In genomic region chr17:6077746-6078145, GRCh38 we compare ENCODE assay signal across 13 cellular contexts. TPM values are rescaled to one million over a fixed set of nuclear protein-coding genes. Genes with fewer than 3 reads are reported as not detected.
DNase-seq lines count a peak whose midpoint lies in the region; ATAC-seq, FAIRE-seq and TF ChIP-seq lines count a peak whose summit lies in the region.
"Had no signal": no experiment of that assay in that cellular context is flagged by ENCODE, and none has a peak within 500 bp of the region (broad histone marks: within the 10 kb centered on the region; RNA-seq: fewer than 3 reads in every experiment).

No MANE protein-coding gene starts in this region.

- H3K36me3 ChIP-seq in GM23338 (ENCODE audit: insufficient read depth) (no peaks in the 10 kb centered on the region), iPS-20b (ENCODE audit: insufficient read depth, low read depth, low read length) (peaks cover 22% of the 10 kb centered on the region), neuronal stem cell (replicated peaks in 1 of 2; ENCODE audit: control insufficient read depth in 2 of 2, insufficient read depth in 2 of 2, low read length in 2 of 2) (peaks cover 6 to 41% of the 10 kb centered on the region in 2 donors), HepG2 (replicated peaks in 1 of 2; ENCODE audit: control insufficient read depth in 1 of 2, insufficient read depth in 2 of 2, low read length in 2 of 2) (no peaks in the 10 kb centered on the region)
- H3K36me3 ChIP-seq: BLaER1 had no signal

- H3K79me1 ChIP-seq in neuronal stem cell (ENCODE audit: low read depth, low read length), result peaks cover 7% of the 10 kb centered on the region

- FAIRE-seq in HepG2 (lab: Jason Lieb, UNC), result no peak
- FAIRE-seq: HTR-8/SVneo had no signal

- H2BK12ac ChIP-seq in neuronal stem cell (ENCODE audit: low read length), result no peak overlapping the region

- H3K27me3 Mint-ChIP-seq in GM23338 (ENCODE audit: insufficient read depth, low read depth, poor library complexity), result peaks cover 4% of the 10 kb centered on the region
- no peaks in the 10 kb centered on the region for H3K27me3 Mint-ChIP-seq in brain

- no peak for TF ChIP-seq CTCF in GM23338 (conservative IDR thresholded peaks at IDR 0.05; ENCODE audit: low read depth in 2 of 2)
- no peak for TF ChIP-seq CTCF in brain (conservative IDR thresholded peaks at IDR 0.05)
- no peak for TF ChIP-seq CTCF in HepG2 (CRISPR knock-in tag; IDR thresholded peaks at IDR 0.05)

- H3K4me3 ChIP-seq in GM23338 (no peak overlapping the region), iPS-20b (ENCODE audit: low read length) (no peak overlapping the region), neuronal stem cell (ENCODE audit: low read length in 2 of 2) (no peak overlapping the region), HepG2 (replicated peaks in 1 of 3; ENCODE audit: insufficient read depth in 1 of 3, low read depth in 2 of 3, low read length in 3 of 3) (no peak overlapping the region)
- H3K4me3 ChIP-seq: BLaER1 had no signal

- CTCF ChIA-PET in HepG2 (lab: Yijun Ruan, JAX; ENCODE audit: low intra/inter-chr PET ratio, low total read pairs), result no interaction called here

- no peak overlapping the region for H3K4ac ChIP-seq in neuronal stem cell (ENCODE audit: low read length)

- no peak overlapping the region for H2BK120ac ChIP-seq in neuronal stem cell (ENCODE audit: low read depth, low read length)

- no peak for DNase-seq in GM23338 (ENCODE audit: low spot score)
- peak; percentile 63 for DNase-seq in neuronal stem cell (ENCODE audit: low spot score)
- DNase-seq in globus pallidus (ENCODE audit: low spot score), result no peak
- DNase-seq in NCI-H2227 (lab: John Stamatoyannopoulos, UW; ENCODE audit: unreplicated experiment), result no peak
- no peak for DNase-seq in HepG2 (ENCODE audit: low spot score)
- DNase-seq: 8988T, AML-193, HCEC 1CT, HFFc6 had no signal

- no peak overlapping the region for H4K91ac ChIP-seq in neuronal stem cell (ENCODE audit: low read depth, low read length, poor library complexity)

- no TSS peak for BruUV-seq in HepG2 (replicated peaks; lab: Mats Ljungman, UMichigan)

- POLR2A ChIA-PET in HepG2 (lab: Yijun Ruan, JAX), result no interaction called here

- peak overlapping the region; percentile 44; the same call in 1 of the 2 replicates for H3K9ac ChIP-seq in iPS-20b (ENCODE audit: low read depth, low read length)
- H3K9ac ChIP-seq in neuronal stem cell (ENCODE audit: low read depth, low read length, poor library complexity), result no peak overlapping the region
- H3K9ac ChIP-seq in HepG2 (ENCODE audit: insufficient read depth, low read depth, low read length), result no peak overlapping the region
- H3K9ac ChIP-seq: BLaER1 had no signal

- intact Hi-C loops in HepG2 (cut with micrococcal nuclease; ENCODE audit: unreplicated experiment), result no loop called here

- ATAC-seq in GM23338 (no peak), HepG2 (no peak)

- H3K4me1 Mint-ChIP-seq in GM23338, result peaks cover 40% of the 10 kb centered on the region
- peaks cover 82% of the 10 kb centered on the region for H3K4me1 Mint-ChIP-seq in brain

- H3K27ac ChIP-seq in GM23338 (ENCODE audit: low read depth) (no peak overlapping the region), iPS-20b (ENCODE audit: low read length) (no peak overlapping the region), neuronal stem cell (replicated peaks; ENCODE audit: low read length) (peak overlapping the region; percentile 76), HepG2 (ENCODE audit: extremely low read length, insufficient read depth, low read length) (no peak overlapping the region)
- H3K27ac ChIP-seq: BLaER1 had no signal

- H3K79me2 ChIP-seq in GM23338 (replicated peaks; ENCODE audit: insufficient read depth) (peaks cover 17% of the 10 kb centered on the region; the same call in 1 of the 2 replicates), HepG2 (ENCODE audit: insufficient read depth, low read length) (no peaks in the 10 kb centered on the region)

- no peak for TF ChIP-seq RAD21 in HepG2 (CRISPR knock-in tag; IDR thresholded peaks at IDR 0.05)

- peaks cover 12% of the 10 kb centered on the region for H3K36me3 Mint-ChIP-seq in GM23338 (ENCODE audit: low read depth)
- no peaks in the 10 kb centered on the region for H3K36me3 Mint-ChIP-seq in brain

- H2AK5ac ChIP-seq in neuronal stem cell (ENCODE audit: low read depth, low read length), result no peak overlapping the region

- H3K9me3 Mint-ChIP-seq in GM23338 (no peaks in the 10 kb centered on the region), brain (no peaks in the 10 kb centered on the region)
- H3K9me3 Mint-ChIP-seq: HFFc6 had no signal

- no peak overlapping the region for H3K23ac ChIP-seq in neuronal stem cell (ENCODE audit: low read depth, low read length, poor library complexity)

- no peak overlapping the region for H2BK5ac ChIP-seq in neuronal stem cell (ENCODE audit: low read length)

- no peaks in the 10 kb centered on the region for H3K27me3 ChIP-seq in GM23338 (ENCODE audit: insufficient read depth)
- no peaks in the 10 kb centered on the region for H3K27me3 ChIP-seq in iPS-20b (ENCODE audit: insufficient read depth, low read length)
- no peaks in the 10 kb centered on the region for H3K27me3 ChIP-seq in neuronal stem cell (ENCODE audit: control insufficient read depth in 3 of 3, insufficient read depth in 3 of 3, low read depth in 1 of 3, low read length in 3 of 3)
- H3K27me3 ChIP-seq in HepG2 (ENCODE audit: control insufficient read depth in 1 of 2, insufficient read depth in 2 of 2, low read length in 2 of 2), result peaks cover 6 to 32% of the 10 kb centered on the region in 2 experiments
- H3K27me3 ChIP-seq: BLaER1 had no signal

- H3K9me2 ChIP-seq in GM23338 (ENCODE audit: insufficient read depth), result no peaks in the 10 kb centered on the region

- in situ Hi-C loops in HepG2 (cut with HindIII; ENCODE audit: extremely low pct_ligation_motif_present, low pct_unique_long_range_greater_than_20kb), result no loop called here

- TF ChIP-seq EP300 in HepG2 (IDR thresholded peaks at IDR 0.05; ENCODE audit: low read depth in 2 of 2, low read length in 2 of 2) (no peak), HepG2 (CRISPR knock-in tag; IDR thresholded peaks at IDR 0.05; ENCODE audit: borderline replicate concordance) (no peak)

- no CpG with 5 or more reads among the region's 6 CpGs for WGBS in neuronal stem cell (ENCODE audit: extremely low coverage in 2 of 2, insufficient read length in 2 of 2, insufficient replicate concordance in 1 of 2), 2 donors
- WGBS in HepG2 (ENCODE audit: low lambda C conversion rate), result 13% methylated on average over 6 of the region's 6 CpGs

- no peak overlapping the region for H2BK15ac ChIP-seq in neuronal stem cell (ENCODE audit: low read length)

- H3K9me3 ChIP-seq in iPS-20b (ENCODE audit: insufficient read depth, low read depth, low read length) (no peaks in the 10 kb centered on the region), neuronal stem cell (replicated peaks in 1 of 2; ENCODE audit: control insufficient read depth in 2 of 2, insufficient read depth in 1 of 2, low read depth in 1 of 2, low read length in 2 of 2) (no peaks in the 10 kb centered on the region), HepG2 (ENCODE audit: low read length) (no peaks in the 10 kb centered on the region)
- H3K9me3 ChIP-seq: BLaER1 had no signal

- no peak overlapping the region for H3K4me2 ChIP-seq in GM23338
- H3K4me2 ChIP-seq in neuronal stem cell (ENCODE audit: insufficient read depth, low read length, poor library complexity, severe bottlenecking), result no peak overlapping the region
- H3K4me2 ChIP-seq in HepG2 (ENCODE audit: low read depth, low read length), result no peak overlapping the region
- H3K4me2 ChIP-seq: BLaER1 had no signal

- no peak overlapping the region for H3K14ac ChIP-seq in neuronal stem cell (ENCODE audit: low read length)

- no peak overlapping the region for H2AFZ ChIP-seq in GM23338
- no peak overlapping the region for H2AFZ ChIP-seq in neuronal stem cell (ENCODE audit: low read length)
- H2AFZ ChIP-seq in HepG2 (ENCODE audit: low read length), result no peak overlapping the region

- H4K8ac ChIP-seq in neuronal stem cell (ENCODE audit: low read depth, low read length), result no peak overlapping the region

- no peak overlapping the region for H3K18ac ChIP-seq in neuronal stem cell (ENCODE audit: low read length)

- peak overlapping the region; percentile 9; the same call in 1 of the 2 replicates for H3K27ac Mint-ChIP-seq in GM23338
- peak overlapping the region; percentile 72 to 95 (median 90) for H3K27ac Mint-ChIP-seq in brain
- H3K27ac Mint-ChIP-seq: HFFc6 had no signal

- H4K20me1 ChIP-seq in GM23338 (replicated peaks; ENCODE audit: insufficient read depth), result peaks cover 4% of the 10 kb centered on the region; the same call in 1 of the 2 replicates
- no peaks in the 10 kb centered on the region for H4K20me1 ChIP-seq in HepG2 (ENCODE audit: insufficient read depth, low read length)

- H3K4me1 ChIP-seq in GM23338 (ENCODE audit: insufficient read depth) (no peaks in the 10 kb centered on the region), iPS-20b (ENCODE audit: insufficient read depth, low read length) (no peaks in the 10 kb centered on the region), neuronal stem cell (ENCODE audit: control insufficient read depth in 2 of 2, insufficient read depth in 1 of 2, low read depth in 1 of 2, low read length in 2 of 2) (peaks cover 9 to 29% of the 10 kb centered on the region in 2 donors), HepG2 (ENCODE audit: insufficient read depth, low read length) (no peaks in the 10 kb centered on the region)

- no peak overlapping the region for H3K4me3 Mint-ChIP-seq in GM23338
- peak overlapping the region in 4 of 5 experiments; percentile 9 to 65 (median 44) for H3K4me3 Mint-ChIP-seq in brain
- H3K4me3 Mint-ChIP-seq: HFFc6 had no signal

- TF ChIP-seq POLR2A in HepG2 (IDR thresholded peaks at IDR 0.05; ENCODE audit: insufficient read depth in 1 of 2, low read depth in 2 of 2, low read length in 2 of 2), result no peak

- no peaks in the 10 kb centered on the region for H3F3A ChIP-seq in GM23338 (replicated peaks; ENCODE audit: low read depth)

RNA-seq across cellular contexts. Expression of gene WSCD1, which starts 7.6 kb away (rescaled TPM):
- total RNA-seq in GM23338 (2014; rRNA removed; shearing (Covaris generic)), result 35.8 and 38.9 TPM in 2 replicates
- 6.1 and 6.8 TPM in 2 replicates for polyA plus RNA-seq in GM23338 (2016; fragmentation: Nextera tagmentation; extraction: Ambion mirVana)
- 50.7 TPM for polyA plus RNA-seq in brain (ENCODE audit: insufficient read depth, low read depth, low replicate concordance)
- polyA plus RNA-seq in neuronal stem cell (2013, experiment 1 of 2), result 19.9 TPM
- 19.9 TPM for polyA plus RNA-seq in neuronal stem cell (2013, experiment 2 of 2)
- 2.2 and 2.7 TPM in 2 replicates for total RNA-seq in HepG2 (2016; rRNA removed; fragmentation: Illumina TruSeq; extraction: Trizol)
- total RNA-seq in HepG2 (2016; cell fraction: cytosol; rRNA removed; fragmentation: Illumina TruSeq; extraction: Trizol; ENCODE audit: low read depth), result 1.3 and 1.5 TPM in 2 replicates
- 2.3 and 2.6 TPM in 2 replicates for total RNA-seq in HepG2 (2016; cell fraction: insoluble cytoplasmic fraction; rRNA removed; fragmentation: Illumina TruSeq; extraction: Trizol)
- total RNA-seq in HepG2 (2016; cell fraction: membrane; rRNA removed; fragmentation: Illumina TruSeq; extraction: Trizol), result 3.8 TPM in 2 replicates
- total RNA-seq in HepG2 (2016; cell fraction: nucleus; rRNA removed; fragmentation: Illumina TruSeq; extraction: Trizol), result 1.4 and 1.6 TPM in 2 replicates
- 0.24 and 0.50 TPM in 2 replicates for polyA plus RNA-seq in HepG2 (2011; rRNA removed)
- polyA plus RNA-seq in HepG2 (2011; cell fraction: cytosol; rRNA removed), result 0.60 and 0.71 TPM in 2 replicates
- 0.48 and 0.57 TPM in 2 replicates for polyA plus RNA-seq in HepG2 (2011; cell fraction: nucleus; rRNA removed)
- polyA plus RNA-seq in HepG2 (2012), result 0.43 and 0.65 TPM in 2 replicates
- polyA plus RNA-seq in HepG2 (2016; cell fraction: cytosol; fragmentation: Illumina TruSeq; extraction: Trizol; ENCODE audit: low read depth), result 1.2 and 1.5 TPM in 2 replicates
- 2.5 and 3.8 TPM in 2 replicates for polyA plus RNA-seq in HepG2 (2016; cell fraction: insoluble cytoplasmic fraction; fragmentation: Illumina TruSeq; extraction: Trizol; ENCODE audit: low read depth)
- polyA plus RNA-seq in HepG2 (2016; cell fraction: membrane; fragmentation: Illumina TruSeq; extraction: Trizol; ENCODE audit: low read depth), result 2.6 and 3.4 TPM in 2 replicates
- polyA plus RNA-seq in HepG2 (2016; cell fraction: nucleus; fragmentation: Illumina TruSeq; extraction: Trizol; ENCODE audit: insufficient read depth, low read depth), result 2.0 and 2.1 TPM in 2 replicates
- 1.2 TPM in 1 of 2 replicates, not detected in the other for polyA minus RNA-seq in HepG2 (2011; rRNA and poly(A)+ RNA removed; ENCODE audit: low replicate concordance)
- polyA minus RNA-seq in HepG2 (2011; cell fraction: cytosol; rRNA and poly(A)+ RNA removed), result 0.69 and 0.70 TPM in 2 replicates
- 0.12 and 0.13 TPM in 2 replicates for polyA minus RNA-seq in HepG2 (2011; cell fraction: nucleus; rRNA and poly(A)+ RNA removed)
- total RNA-seq: HFFc6 had no signal
